In genomic region chr7:134473861-134474291, GRCh38 we compare ENCODE assay signal across 1 cellular context.
A peak's percentile ranks its signal among the peaks of the same experiment; 100 is the strongest.
TF ChIP-seq lines count a peak whose summit lies in the region.

No MANE protein-coding gene starts in this region.

TF ChIP-seq in A549, 52 proteins besides CTCF, POLR2A, EP300 and RAD21:
- TF ChIP-seq KDM5A (IDR thresholded peaks at IDR 0.05) (no peak), SMC3 (IDR thresholded peaks at IDR 0.05) (peak; percentile 60), HOXB5 (CRISPR knock-in tag; IDR thresholded peaks at IDR 0.05) (peak; percentile 49; the same call in 1 of the 2 replicates), HOXB13 (CRISPR knock-in tag; IDR thresholded peaks at IDR 0.05; ENCODE audit: low read depth) (peak; percentile 47; the same call in 1 of the 2 replicates), GATA3 (IDR thresholded peaks at IDR 0.05; ENCODE audit: borderline replicate concordance) (peak; percentile 71; the same call in 1 of the 2 replicates), KDM1A (IDR thresholded peaks at IDR 0.05; ENCODE audit: low read depth) (no peak), EHF (CRISPR knock-in tag; IDR thresholded peaks at IDR 0.05) (no peak), CEBPB (IDR thresholded peaks at IDR 0.05) (peak; percentile 93 to 96), E2F6 (IDR thresholded peaks at IDR 0.05; ENCODE audit: borderline replicate concordance, low read depth) (no peak), FOSL2 (IDR thresholded peaks at IDR 0.05) (peak; percentile 92), FOSL2 (CRISPR knock-in tag; IDR thresholded peaks at IDR 0.05) (peak; percentile 91), CHD2 (IDR thresholded peaks at IDR 0.05; ENCODE audit: low read length, partially characterized antibody) (no peak), TP53 (CRISPR knock-in tag; IDR thresholded peaks at IDR 0.05) (no peak), TFCP2L1 (CRISPR knock-in tag; IDR thresholded peaks at IDR 0.05) (no peak), JUN (IDR thresholded peaks at IDR 0.05) (peak; percentile 98), RFX5 (IDR thresholded peaks at IDR 0.05) (no peak), MAFK (IDR thresholded peaks at IDR 0.05; ENCODE audit: partially characterized antibody) (peak; percentile 24), EHMT2 (IDR thresholded peaks at IDR 0.05; ENCODE audit: low read depth) (no peak), RNF2 (IDR thresholded peaks at IDR 0.05; ENCODE audit: borderline replicate concordance, low read depth) (no peak), NFE2L2 (conservative IDR thresholded peaks at IDR 0.05; ENCODE audit: low read length) (no peak), JUNB (IDR thresholded peaks at IDR 0.05) (peak; percentile 98)
- TF ChIP-seq, protein P1, sequence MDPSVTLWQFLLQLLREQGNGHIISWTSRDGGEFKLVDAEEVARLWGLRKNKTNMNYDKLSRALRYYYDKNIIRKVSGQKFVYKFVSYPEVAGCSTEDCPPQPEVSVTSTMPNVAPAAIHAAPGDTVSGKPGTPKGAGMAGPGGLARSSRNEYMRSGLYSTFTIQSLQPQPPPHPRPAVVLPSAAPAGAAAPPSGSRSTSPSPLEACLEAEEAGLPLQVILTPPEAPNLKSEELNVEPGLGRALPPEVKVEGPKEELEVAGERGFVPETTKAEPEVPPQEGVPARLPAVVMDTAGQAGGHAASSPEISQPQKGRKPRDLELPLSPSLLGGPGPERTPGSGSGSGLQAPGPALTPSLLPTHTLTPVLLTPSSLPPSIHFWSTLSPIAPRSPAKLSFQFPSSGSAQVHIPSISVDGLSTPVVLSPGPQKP (IDR thresholded peaks at IDR 0.05; ENCODE audit: low read depth, low read length) = no peak
- TF ChIP-seq, protein P2, sequence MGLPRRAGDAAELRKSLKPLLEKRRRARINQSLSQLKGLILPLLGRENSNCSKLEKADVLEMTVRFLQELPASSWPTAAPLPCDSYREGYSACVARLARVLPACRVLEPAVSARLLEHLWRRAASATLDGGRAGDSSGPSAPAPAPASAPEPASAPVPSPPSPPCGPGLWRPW (IDR thresholded peaks at IDR 0.05) = peak; percentile 92
- TF ChIP-seq, protein P3, sequence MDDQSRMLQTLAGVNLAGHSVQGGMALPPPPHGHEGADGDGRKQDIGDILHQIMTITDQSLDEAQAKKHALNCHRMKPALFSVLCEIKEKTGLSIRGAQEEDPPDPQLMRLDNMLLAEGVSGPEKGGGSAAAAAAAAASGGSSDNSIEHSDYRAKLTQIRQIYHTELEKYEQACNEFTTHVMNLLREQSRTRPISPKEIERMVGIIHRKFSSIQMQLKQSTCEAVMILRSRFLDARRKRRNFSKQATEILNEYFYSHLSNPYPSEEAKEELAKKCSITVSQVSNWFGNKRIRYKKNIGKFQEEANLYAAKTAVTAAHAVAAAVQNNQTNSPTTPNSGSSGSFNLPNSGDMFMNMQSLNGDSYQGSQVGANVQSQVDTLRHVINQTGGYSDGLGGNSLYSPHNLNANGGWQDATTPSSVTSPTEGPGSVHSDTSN (IDR thresholded peaks at IDR 0.05) = no peak
- TF ChIP-seq, protein P4, sequence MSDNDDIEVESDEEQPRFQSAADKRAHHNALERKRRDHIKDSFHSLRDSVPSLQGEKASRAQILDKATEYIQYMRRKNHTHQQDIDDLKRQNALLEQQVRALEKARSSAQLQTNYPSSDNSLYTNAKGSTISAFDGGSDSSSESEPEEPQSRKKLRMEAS (IDR thresholded peaks at IDR 0.05) = peak; percentile 45; the same call in 1 of the 2 replicates
- TF ChIP-seq, protein P5, sequence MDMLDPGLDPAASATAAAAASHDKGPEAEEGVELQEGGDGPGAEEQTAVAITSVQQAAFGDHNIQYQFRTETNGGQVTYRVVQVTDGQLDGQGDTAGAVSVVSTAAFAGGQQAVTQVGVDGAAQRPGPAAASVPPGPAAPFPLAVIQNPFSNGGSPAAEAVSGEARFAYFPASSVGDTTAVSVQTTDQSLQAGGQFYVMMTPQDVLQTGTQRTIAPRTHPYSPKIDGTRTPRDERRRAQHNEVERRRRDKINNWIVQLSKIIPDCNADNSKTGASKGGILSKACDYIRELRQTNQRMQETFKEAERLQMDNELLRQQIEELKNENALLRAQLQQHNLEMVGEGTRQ (IDR thresholded peaks at IDR 0.05) = no peak
- TF ChIP-seq, protein P6, sequence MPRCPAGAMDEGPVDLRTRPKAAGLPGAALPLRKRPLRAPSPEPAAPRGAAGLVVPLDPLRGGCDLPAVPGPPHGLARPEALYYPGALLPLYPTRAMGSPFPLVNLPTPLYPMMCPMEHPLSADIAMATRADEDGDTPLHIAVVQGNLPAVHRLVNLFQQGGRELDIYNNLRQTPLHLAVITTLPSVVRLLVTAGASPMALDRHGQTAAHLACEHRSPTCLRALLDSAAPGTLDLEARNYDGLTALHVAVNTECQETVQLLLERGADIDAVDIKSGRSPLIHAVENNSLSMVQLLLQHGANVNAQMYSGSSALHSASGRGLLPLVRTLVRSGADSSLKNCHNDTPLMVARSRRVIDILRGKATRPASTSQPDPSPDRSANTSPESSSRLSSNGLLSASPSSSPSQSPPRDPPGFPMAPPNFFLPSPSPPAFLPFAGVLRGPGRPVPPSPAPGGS (IDR thresholded peaks at IDR 0.05) = peak; percentile 95; the same call in 2 of the 3 replicates
TF ChIP-seq in A549: peak in this region for 12.
